Comparison of ENCODE assay signal across 8 cellular contexts in genomic region chr5:181223041-181223728, GRCh38. TPM values are rescaled to one million over a fixed set of nuclear protein-coding genes. Genes with fewer than 3 reads are reported as not detected.
DNase-seq lines count a peak whose midpoint lies in the region; ATAC-seq and TF ChIP-seq lines count a peak whose summit lies in the region.

Gene TRIM41, plus strand, starts transcription at chr5:181223281. Its CDS starts 719 bp downstream, at chr5:181224000.

- TF ChIP-seq CTCF in WERI-Rb-1 (IDR thresholded peaks at IDR 0.05; ENCODE audit: low read depth, low read length) (no peak), choroid plexus epithelial cell (conservative IDR thresholded peaks at IDR 0.05; ENCODE audit: low read depth, low read length) (peak; percentile 7), left lung (IDR thresholded peaks at IDR 0.05) (peak in 1 of 2 donors; percentile 64)

- peaks cover 4 to 41% of the 10 kb centered on the region in 2 donors for H3K4me1 ChIP-seq in left lung

- peak within 1 kb of the TSS; percentile 94 for H3K27ac ChIP-seq in WERI-Rb-1
- peak within 1 kb of the TSS; percentile 97 to 100 for H3K27ac ChIP-seq in left lung

- no peaks in the 10 kb centered on the region for H3K36me3 ChIP-seq in WERI-Rb-1
- peaks cover 0 to 12% of the 10 kb centered on the region in 2 donors for H3K36me3 ChIP-seq in left lung

- intact Hi-C loops in left lung (cut with DNase I): no loop called here

- H3K27me3 ChIP-seq in WERI-Rb-1 (ENCODE audit: insufficient read depth, low read depth, severe bottlenecking) (no peaks in the 10 kb centered on the region), left lung (no peaks in the 10 kb centered on the region)

- DNase-seq in activated gamma-delta T cell treated with Interleukin-2 at 50 U/mL for 16 hours (peak; percentile 99), activated gamma-delta T cell (lab: John Stamatoyannopoulos, UW) (no peak), WERI-Rb-1 (peak; percentile 95), choroid plexus epithelial cell (ENCODE audit: low read depth) (peak; percentile 99), left lung (peak; percentile 99 to 100), NK-92 (lab: John Stamatoyannopoulos, UW; ENCODE audit: unreplicated experiment) (no peak)
- DNase-seq in stimulated activated CD4-positive, alpha-beta T cell treated with anti-CD3 and anti-CD28 coated beads, Interleukin-4, amount 100 ng/mL, for 24 hours: peak; percentile 98

- no peaks in the 10 kb centered on the region for H3K9me3 ChIP-seq in WERI-Rb-1 (ENCODE audit: severe bottlenecking)
- no peaks in the 10 kb centered on the region for H3K9me3 ChIP-seq in left lung

- H3K4me3 ChIP-seq in WERI-Rb-1 (ENCODE audit: low read depth, low read length) (peak within 1 kb of the TSS; percentile 55), choroid plexus epithelial cell (ENCODE audit: low read depth, low read length) (peak within 1 kb of the TSS; percentile 73), left lung (peak within 1 kb of the TSS; percentile 74 to 78)

- ATAC-seq in HG03196 (IDR thresholded peaks at IDR 0.05; ENCODE audit: unreplicated experiment) (peak; percentile 62), left lung (peak; percentile 88)

RNA-seq across cellular contexts. Expression of gene TRIM41, which starts in this region (rescaled TPM):
- total RNA-seq in left lung: 10 to 100 TPM; 24.2 to 24.5 TPM

Comparison
In these comparisons a context has a peak if more than half of its experiments do, and no peak if none do; other contexts are left out.
1. DNase-seq: peak in activated gamma-delta T cell treated with Interleukin-2 at 50 U/mL for 16 hours (single experiment), WERI-Rb-1 (single experiment), choroid plexus epithelial cell (single experiment), left lung (2 of 2) and stimulated activated CD4-positive, alpha-beta T cell treated with anti-CD3 and anti-CD28 coated beads, Interleukin-4, amount 100 ng/mL, for 24 hours (single experiment); none in activated gamma-delta T cell (single experiment) and NK-92 (single experiment).
2. Peak in every context shown above with its lines, with median percentiles within 50 percentile points of each other: H3K4me3 ChIP-seq.